ENCODE assay signal across 1 cellular context in genomic region chr5:55994998-55995914, GRCh38.
TF ChIP-seq lines count a peak whose summit lies in the region.

No MANE protein-coding gene starts in this region.

TF ChIP-seq in HepG2, 621 proteins besides CTCF, POLR2A, EP300 and RAD21 (continued from another document and continues in another):
- no peak for TF ChIP-seq BCLAF1 (IDR thresholded peaks at IDR 0.05)
- TF ChIP-seq POLR2G (IDR thresholded peaks at IDR 0.05; ENCODE audit: low read depth, low read length) = peak; percentile 77
- TF ChIP-seq TEF (CRISPR knock-in tag; IDR thresholded peaks at IDR 0.05) = no peak
- peak; percentile 86 for TF ChIP-seq SKI (IDR thresholded peaks at IDR 0.05; ENCODE audit: partially characterized antibody)
- TF ChIP-seq SOX13 (IDR thresholded peaks at IDR 0.05) = no peak
- TF ChIP-seq SOX13 (CRISPR knock-in tag; conservative IDR thresholded peaks at IDR 0.05 in 1 of 2, IDR thresholded peaks at IDR 0.05 in 1 of 2) = peak in 1 of 2 experiments; percentile 68; a peak in 1 of 4 replicates
- TF ChIP-seq ZNF260 (CRISPR knock-in tag; IDR thresholded peaks at IDR 0.05; ENCODE audit: borderline replicate concordance, low read depth) = no peak
- peak; percentile 41; the same call in 1 of the 2 replicates for TF ChIP-seq ZNF430 (CRISPR knock-in tag; IDR thresholded peaks at IDR 0.05)
- TF ChIP-seq MIER3 (CRISPR knock-in tag; IDR thresholded peaks at IDR 0.05; ENCODE audit: borderline replicate concordance) = peak; percentile 63; the same call in 1 of the 2 replicates
- no peak for TF ChIP-seq NR1H2 (CRISPR knock-in tag; IDR thresholded peaks at IDR 0.05; ENCODE audit: borderline replicate concordance, low read depth)
- peak; percentile 37; the same call in 1 of the 2 replicates for TF ChIP-seq ZNF709 (CRISPR knock-in tag; IDR thresholded peaks at IDR 0.05)
- no peak for TF ChIP-seq CENPT (CRISPR knock-in tag; IDR thresholded peaks at IDR 0.05; ENCODE audit: low read depth)
- TF ChIP-seq ISL2 (CRISPR knock-in tag; IDR thresholded peaks at IDR 0.05) = no peak
- TF ChIP-seq MLLT10 (CRISPR knock-in tag; IDR thresholded peaks at IDR 0.05) = no peak
- no peak for TF ChIP-seq TEAD2 (CRISPR knock-in tag; IDR thresholded peaks at IDR 0.05)
- peak; percentile 47; the same call in 1 of the 2 replicates for TF ChIP-seq SOX5 (CRISPR knock-in tag; IDR thresholded peaks at IDR 0.05; ENCODE audit: borderline replicate concordance)
- TF ChIP-seq ZNF138 (CRISPR knock-in tag; IDR thresholded peaks at IDR 0.05; ENCODE audit: low read depth) = no peak
- no peak for TF ChIP-seq SETDB1 (CRISPR knock-in tag; IDR thresholded peaks at IDR 0.05; ENCODE audit: borderline replicate concordance)
- TF ChIP-seq ZNF275 (CRISPR knock-in tag; IDR thresholded peaks at IDR 0.05; ENCODE audit: borderline replicate concordance) = no peak
- TF ChIP-seq FLYWCH1 (CRISPR knock-in tag; IDR thresholded peaks at IDR 0.05) = peak; percentile 88; the same call in 1 of the 2 replicates
- TF ChIP-seq, protein P1, sequence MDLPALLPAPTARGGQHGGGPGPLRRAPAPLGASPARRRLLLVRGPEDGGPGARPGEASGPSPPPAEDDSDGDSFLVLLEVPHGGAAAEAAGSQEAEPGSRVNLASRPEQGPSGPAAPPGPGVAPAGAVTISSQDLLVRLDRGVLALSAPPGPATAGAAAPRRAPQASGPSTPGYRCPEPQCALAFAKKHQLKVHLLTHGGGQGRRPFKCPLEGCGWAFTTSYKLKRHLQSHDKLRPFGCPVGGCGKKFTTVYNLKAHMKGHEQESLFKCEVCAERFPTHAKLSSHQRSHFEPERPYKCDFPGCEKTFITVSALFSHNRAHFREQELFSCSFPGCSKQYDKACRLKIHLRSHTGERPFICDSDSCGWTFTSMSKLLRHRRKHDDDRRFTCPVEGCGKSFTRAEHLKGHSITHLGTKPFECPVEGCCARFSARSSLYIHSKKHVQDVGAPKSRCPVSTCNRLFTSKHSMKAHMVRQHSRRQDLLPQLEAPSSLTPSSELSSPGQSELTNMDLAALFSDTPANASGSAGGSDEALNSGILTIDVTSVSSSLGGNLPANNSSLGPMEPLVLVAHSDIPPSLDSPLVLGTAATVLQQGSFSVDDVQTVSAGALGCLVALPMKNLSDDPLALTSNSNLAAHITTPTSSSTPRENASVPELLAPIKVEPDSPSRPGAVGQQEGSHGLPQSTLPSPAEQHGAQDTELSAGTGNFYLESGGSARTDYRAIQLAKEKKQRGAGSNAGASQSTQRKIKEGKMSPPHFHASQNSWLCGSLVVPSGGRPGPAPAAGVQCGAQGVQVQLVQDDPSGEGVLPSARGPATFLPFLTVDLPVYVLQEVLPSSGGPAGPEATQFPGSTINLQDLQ (CRISPR knock-in tag; IDR thresholded peaks at IDR 0.05) = no peak; the same call in 1 of the 2 replicates
- no peak for TF ChIP-seq SUZ12 (IDR thresholded peaks at IDR 0.05; ENCODE audit: low read depth, low read length)
- TF ChIP-seq ESRRA (CRISPR knock-in tag; IDR thresholded peaks at IDR 0.05; ENCODE audit: low read depth) = no peak
- TF ChIP-seq RBM39 (IDR thresholded peaks at IDR 0.05; ENCODE audit: low read depth, low read length, poor library complexity, severe bottlenecking) = no peak
- TF ChIP-seq TCF7L2 (IDR thresholded peaks at IDR 0.05; ENCODE audit: low read depth, low read length) = no peak
- 0 out of 2 replicates have a peak, but pooled peaks have one; percentile 25 for TF ChIP-seq RCOR2 (CRISPR knock-in tag; IDR thresholded peaks at IDR 0.05)
- TF ChIP-seq CBX2 (IDR thresholded peaks at IDR 0.05; ENCODE audit: low read depth, low read length) = no peak
- TF ChIP-seq CBX2 (CRISPR knock-in tag; IDR thresholded peaks at IDR 0.05; ENCODE audit: low read depth) = no peak
- TF ChIP-seq ZNF326 (CRISPR knock-in tag; IDR thresholded peaks at IDR 0.05; ENCODE audit: borderline replicate concordance) = no peak
- TF ChIP-seq, protein P2, sequence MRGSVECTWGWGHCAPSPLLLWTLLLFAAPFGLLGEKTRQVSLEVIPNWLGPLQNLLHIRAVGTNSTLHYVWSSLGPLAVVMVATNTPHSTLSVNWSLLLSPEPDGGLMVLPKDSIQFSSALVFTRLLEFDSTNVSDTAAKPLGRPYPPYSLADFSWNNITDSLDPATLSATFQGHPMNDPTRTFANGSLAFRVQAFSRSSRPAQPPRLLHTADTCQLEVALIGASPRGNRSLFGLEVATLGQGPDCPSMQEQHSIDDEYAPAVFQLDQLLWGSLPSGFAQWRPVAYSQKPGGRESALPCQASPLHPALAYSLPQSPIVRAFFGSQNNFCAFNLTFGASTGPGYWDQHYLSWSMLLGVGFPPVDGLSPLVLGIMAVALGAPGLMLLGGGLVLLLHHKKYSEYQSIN (CRISPR knock-in tag; IDR thresholded peaks at IDR 0.05; ENCODE audit: borderline replicate concordance) = no peak
- TF ChIP-seq ZNF510 (CRISPR knock-in tag; IDR thresholded peaks at IDR 0.05; ENCODE audit: low read depth) = peak; percentile 89
- TF ChIP-seq ZNF432 (CRISPR knock-in tag; IDR thresholded peaks at IDR 0.05; ENCODE audit: borderline replicate concordance) = no peak
- no peak for TF ChIP-seq POLR2AphosphoS2 (IDR thresholded peaks at IDR 0.05; ENCODE audit: low read depth, low read length)
- TF ChIP-seq ZSCAN12 (CRISPR knock-in tag; IDR thresholded peaks at IDR 0.05) = no peak
- TF ChIP-seq KDM1A (CRISPR knock-in tag; IDR thresholded peaks at IDR 0.05) = no peak
- TF ChIP-seq RBAK (CRISPR knock-in tag; IDR thresholded peaks at IDR 0.05) = no peak
- TF ChIP-seq ATF1 (CRISPR knock-in tag; IDR thresholded peaks at IDR 0.05) = no peak
- peak; percentile 67 for TF ChIP-seq IRF2 (CRISPR knock-in tag; IDR thresholded peaks at IDR 0.05)
- TF ChIP-seq PHF21A (CRISPR knock-in tag; IDR thresholded peaks at IDR 0.05) = peak; percentile 85
- no peak for TF ChIP-seq CENPX (CRISPR knock-in tag; IDR thresholded peaks at IDR 0.05)
- TF ChIP-seq TBX3 (IDR thresholded peaks at IDR 0.05; ENCODE audit: borderline replicate concordance) = 0 out of 2 replicates have a peak, but pooled peaks have one; percentile 8
- TF ChIP-seq, protein P3, sequence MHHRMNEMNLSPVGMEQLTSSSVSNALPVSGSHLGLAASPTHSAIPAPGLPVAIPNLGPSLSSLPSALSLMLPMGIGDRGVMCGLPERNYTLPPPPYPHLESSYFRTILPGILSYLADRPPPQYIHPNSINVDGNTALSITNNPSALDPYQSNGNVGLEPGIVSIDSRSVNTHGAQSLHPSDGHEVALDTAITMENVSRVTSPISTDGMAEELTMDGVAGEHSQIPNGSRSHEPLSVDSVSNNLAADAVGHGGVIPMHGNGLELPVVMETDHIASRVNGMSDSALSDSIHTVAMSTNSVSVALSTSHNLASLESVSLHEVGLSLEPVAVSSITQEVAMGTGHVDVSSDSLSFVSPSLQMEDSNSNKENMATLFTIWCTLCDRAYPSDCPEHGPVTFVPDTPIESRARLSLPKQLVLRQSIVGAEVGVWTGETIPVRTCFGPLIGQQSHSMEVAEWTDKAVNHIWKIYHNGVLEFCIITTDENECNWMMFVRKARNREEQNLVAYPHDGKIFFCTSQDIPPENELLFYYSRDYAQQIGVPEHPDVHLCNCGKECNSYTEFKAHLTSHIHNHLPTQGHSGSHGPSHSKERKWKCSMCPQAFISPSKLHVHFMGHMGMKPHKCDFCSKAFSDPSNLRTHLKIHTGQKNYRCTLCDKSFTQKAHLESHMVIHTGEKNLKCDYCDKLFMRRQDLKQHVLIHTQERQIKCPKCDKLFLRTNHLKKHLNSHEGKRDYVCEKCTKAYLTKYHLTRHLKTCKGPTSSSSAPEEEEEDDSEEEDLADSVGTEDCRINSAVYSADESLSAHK (CRISPR knock-in tag; IDR thresholded peaks at IDR 0.05; ENCODE audit: borderline replicate concordance) = no peak
- peak; percentile 28 for TF ChIP-seq HDAC2 (CRISPR knock-in tag; IDR thresholded peaks at IDR 0.05)
- TF ChIP-seq ZNF558 (CRISPR knock-in tag; IDR thresholded peaks at IDR 0.05; ENCODE audit: borderline replicate concordance) = no peak
- 0 out of 2 replicates have a peak, but pooled peaks have one; percentile 2 for TF ChIP-seq ZNF646 (CRISPR knock-in tag; IDR thresholded peaks at IDR 0.05)
- TF ChIP-seq ATAD3A (CRISPR knock-in tag; IDR thresholded peaks at IDR 0.05) = no peak
- no peak for TF ChIP-seq ZNF572 (CRISPR knock-in tag; IDR thresholded peaks at IDR 0.05)
- peak; percentile 97 for TF ChIP-seq RXRA (CRISPR knock-in tag; IDR thresholded peaks at IDR 0.05)
- no peak for TF ChIP-seq ZNF580 (CRISPR knock-in tag; IDR thresholded peaks at IDR 0.05; ENCODE audit: borderline replicate concordance, low read depth)
- 0 out of 2 replicates have a peak, but pooled peaks have one; percentile 42 for TF ChIP-seq MEIS1 (CRISPR knock-in tag; IDR thresholded peaks at IDR 0.05; ENCODE audit: borderline replicate concordance)
